Comparison of ENCODE assay signal across 9 cellular contexts in the genomic region with DNA sequence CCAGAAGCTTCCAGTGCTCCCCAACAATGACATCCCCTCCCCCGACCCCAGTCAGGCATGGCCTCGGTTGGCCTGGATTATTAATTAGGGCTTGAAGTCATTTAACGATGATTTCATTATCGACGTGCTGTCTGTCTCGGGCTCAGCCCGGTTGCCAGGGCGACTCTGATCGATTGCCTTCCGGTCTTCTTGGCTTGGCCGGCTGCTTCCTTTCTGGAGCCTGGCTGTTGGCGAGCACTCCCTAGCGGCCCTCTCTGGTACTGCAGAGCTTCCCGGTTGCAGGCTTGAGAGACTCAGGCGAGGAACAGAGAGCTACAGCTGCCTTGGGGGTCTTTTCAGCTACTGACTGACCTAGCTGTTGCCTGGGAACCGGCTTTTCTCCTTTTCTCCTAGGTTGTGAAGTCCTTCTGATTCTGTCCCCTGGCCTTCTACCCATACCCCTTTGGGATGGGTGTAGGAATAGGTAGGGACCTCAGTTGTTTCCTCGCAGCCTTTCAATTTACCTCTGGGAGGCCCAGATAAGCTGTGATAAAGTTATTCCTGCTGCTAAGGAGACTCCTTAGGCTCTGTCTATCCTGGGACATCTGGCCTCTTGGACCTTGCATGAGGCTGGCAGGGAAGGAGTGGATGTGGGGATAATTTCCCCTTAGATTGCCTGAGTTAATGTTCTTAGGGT. TPM values are rescaled to one million over a fixed set of nuclear protein-coding genes. Genes with fewer than 3 reads are reported as not detected.
DNase-seq lines count a peak whose midpoint lies in the region; ATAC-seq, FAIRE-seq and TF ChIP-seq lines count a peak whose summit lies in the region.
"Had no signal": no experiment of that assay in that cellular context is flagged by ENCODE, and none has a peak within 500 bp of the region (broad histone marks: within the 10 kb centered on the region; RNA-seq: fewer than 3 reads in every experiment).

No MANE protein-coding gene starts in this region.

- H3K9me3 ChIP-seq in endothelial cell of umbilical vein (replicated peaks; ENCODE audit: control insufficient read depth, insufficient read depth, low read length): no peaks in the 10 kb centered on the region

- dilution Hi-C loops in endothelial cell of umbilical vein (cut with MboI; ENCODE audit: extremely low pct_ligation_motif_present, low sequenced_read_pairs): no loop called here

- DNase-seq in Ammon's horn (ENCODE audit: low spot score) (peak; percentile 78), NCI-H526 treated with DMSO at 0.1 percent for 48 hours (lab: John Stamatoyannopoulos, UW) (peak; percentile 54), endothelial cell of umbilical vein (ENCODE audit: low read depth, low spot score) (peak; percentile 63), mesothelial cell of epicardium (ENCODE audit: low spot score in 2 of 2, unreplicated experiment in 2 of 2) (peak in 1 of 2 experiments; percentile 90)
- peak; percentile 52 to 61 for DNase-seq in activated CD8-positive, alpha-beta memory T cell treated with anti-CD3 and anti-CD28 coated beads for 4 hours (ENCODE audit: low read depth in 2 of 2)
- peak; percentile 94 for DNase-seq in stimulated activated CD8-positive, alpha-beta memory T cell treated with anti-CD3 and anti-CD28 coated beads, Interleukin-4, amount 100 ng/mL, for 48 hours

- TF ChIP-seq CTCF in endothelial cell of umbilical vein (IDR thresholded peaks at IDR 0.05; ENCODE audit: extremely low read depth in 1 of 2, insufficient read depth in 1 of 2, low read depth in 1 of 2, low read length in 2 of 2): peak; percentile 80 to 96
- peak; percentile 92 for TF ChIP-seq CTCF in mesothelial cell of epicardium (IDR thresholded peaks at IDR 0.05; ENCODE audit: unreplicated experiment)

- no TSS peak for BruUV-seq in endothelial cell of umbilical vein (replicated peaks; lab: Mats Ljungman, UMichigan)

- no peaks in the 10 kb centered on the region for H3K9me3 Mint-ChIP-seq in mesothelial cell of epicardium

- H4K20me1 ChIP-seq in endothelial cell of umbilical vein (replicated peaks; ENCODE audit: control insufficient read depth, extremely low read depth, insufficient read depth, low read length): no peaks in the 10 kb centered on the region

- TF ChIP-seq POLR2A in endothelial cell of umbilical vein (IDR thresholded peaks at IDR 0.05; ENCODE audit: low read depth, low read length): no peak

- CTCF ChIA-PET in endothelial cell of umbilical vein (lab: Charles Lee): interaction anchor here (0.6 to 3.7 kb wide), 25 partner anchors 8 to 704 kb away, joined by 3 to 69 read pairs (median 4); a partner anchor contains a TSS

- ATAC-seq in GM18868 (IDR thresholded peaks at IDR 0.05; ENCODE audit: unreplicated experiment) (peak; percentile 54), HG03159 (IDR thresholded peaks at IDR 0.05; ENCODE audit: unreplicated experiment) (peak; percentile 68)

- intact Hi-C loops in endothelial cell of umbilical vein (cut with micrococcal nuclease): loop anchor here (10.0 kb wide), 1 partner anchor 448 kb away; no protein-coding TSS in a partner anchor

- H3K27me3 Mint-ChIP-seq in mesothelial cell of epicardium (ENCODE audit: low read depth): peaks cover 67% of the 10 kb centered on the region

- no peak overlapping the region for H3K27ac Mint-ChIP-seq in mesothelial cell of epicardium

- peaks cover 55 to 64% of the 10 kb centered on the region in 2 experiments for H3K27me3 ChIP-seq in endothelial cell of umbilical vein (ENCODE audit: control insufficient read depth in 2 of 2, insufficient read depth in 2 of 2, low read length in 2 of 2)

- POLR2A ChIA-PET in endothelial cell of umbilical vein (lab: Charles Lee): interaction anchor here (0.6 kb wide), 1 partner anchor 422 kb away, joined by 4 read pairs; no protein-coding TSS in a partner anchor

- FAIRE-seq in endothelial cell of umbilical vein (lab: Jason Lieb, UNC): peak; percentile 92

- H3K9me1 ChIP-seq in endothelial cell of umbilical vein (replicated peaks; ENCODE audit: control insufficient read depth, extremely low read depth, insufficient read depth, low read length): no peaks in the 10 kb centered on the region

- peak overlapping the region; percentile 43 for H3K4me3 Mint-ChIP-seq in mesothelial cell of epicardium

- peak overlapping the region; percentile 26 for H3K4me2 ChIP-seq in endothelial cell of umbilical vein (ENCODE audit: insufficient read depth, low read length)

- H3K4me3 ChIP-seq in endothelial cell of umbilical vein (replicated peaks in 1 of 3; ENCODE audit: insufficient read depth in 1 of 3, low read depth in 1 of 3, low read length in 3 of 3): no peak overlapping the region
- H3K4me3 ChIP-seq: SK-N-MC had no signal

- no peaks in the 10 kb centered on the region for H3K79me2 ChIP-seq in endothelial cell of umbilical vein (ENCODE audit: control insufficient read depth, insufficient read depth, low read length)

- H3K36me3 Mint-ChIP-seq in mesothelial cell of epicardium: no peaks in the 10 kb centered on the region

- H3K4me1 ChIP-seq in endothelial cell of umbilical vein (ENCODE audit: control insufficient read depth, extremely low read depth, insufficient read depth, low read length): peaks cover 3% of the 10 kb centered on the region

- H2AFZ ChIP-seq in endothelial cell of umbilical vein (ENCODE audit: low read depth, low read length): no peak overlapping the region

- H3K27ac ChIP-seq in endothelial cell of umbilical vein (ENCODE audit: insufficient read depth, low read depth, low read length): no peak overlapping the region
- H3K27ac ChIP-seq: SK-N-MC had no signal

- H3K9ac ChIP-seq in endothelial cell of umbilical vein (replicated peaks; ENCODE audit: extremely low read depth, insufficient read depth, low read length): no peak overlapping the region

- H3K36me3 ChIP-seq in endothelial cell of umbilical vein (ENCODE audit: control insufficient read depth in 2 of 2, extremely low read depth in 1 of 2, insufficient read depth in 2 of 2, low read length in 2 of 2): no peaks in the 10 kb centered on the region

- H3K4me1 Mint-ChIP-seq in mesothelial cell of epicardium: peaks cover 43% of the 10 kb centered on the region

TF ChIP-seq in endothelial cell of umbilical vein, 7 proteins besides CTCF, POLR2A, EP300 and RAD21:
- TF ChIP-seq EZH2 (IDR thresholded peaks at IDR 0.05; ENCODE audit: borderline replicate concordance, low read depth, low read length, severe bottlenecking) (no peak), JUN (IDR thresholded peaks at IDR 0.05; ENCODE audit: borderline replicate concordance, insufficient read depth, insufficient read length, low read depth) (no peak), MYC (IDR thresholded peaks at IDR 0.05; ENCODE audit: low read depth, low read length) (no peak), FOS (IDR thresholded peaks at IDR 0.05; ENCODE audit: borderline replicate concordance, insufficient read depth, low read length) (no peak), POLR2AphosphoS5 (IDR thresholded peaks at IDR 0.05; ENCODE audit: insufficient read depth, low read depth, low read length) (peak; percentile 24), GATA2 (IDR thresholded peaks at IDR 0.05; ENCODE audit: insufficient read depth, insufficient read length, low read depth, low read length) (no peak)
- TF ChIP-seq, protein P1, sequence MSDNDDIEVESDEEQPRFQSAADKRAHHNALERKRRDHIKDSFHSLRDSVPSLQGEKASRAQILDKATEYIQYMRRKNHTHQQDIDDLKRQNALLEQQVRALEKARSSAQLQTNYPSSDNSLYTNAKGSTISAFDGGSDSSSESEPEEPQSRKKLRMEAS (IDR thresholded peaks at IDR 0.05; ENCODE audit: insufficient read depth, insufficient read length): no peak
TF ChIP-seq in endothelial cell of umbilical vein: peak in this region for 1.

RNA-seq across cellular contexts. Expression of a gene that starts 5.5 kb away (rescaled TPM):
- total RNA-seq in endothelial cell of umbilical vein (not detected in 2 replicates), mesothelial cell of epicardium (not detected in 3 replicates)
- not detected in 2 replicates for polyA plus RNA-seq in endothelial cell of umbilical vein
- not detected in 2 replicates for polyA plus RNA-seq in endothelial cell of umbilical vein (2011; cell fraction: cytosol; rRNA removed)
- polyA plus RNA-seq in endothelial cell of umbilical vein (2011; cell fraction: nucleus; rRNA removed): not detected in 2 replicates
- polyA plus RNA-seq in endothelial cell of umbilical vein (2012): not detected in 2 replicates
- polyA minus RNA-seq in endothelial cell of umbilical vein: not detected in 2 replicates
- polyA minus RNA-seq in endothelial cell of umbilical vein (2011; cell fraction: cytosol; rRNA and poly(A)+ RNA removed): not detected
- not detected in 2 replicates for polyA minus RNA-seq in endothelial cell of umbilical vein (2011; cell fraction: nucleus; rRNA and poly(A)+ RNA removed)

RNA-seq across cellular contexts. Expression of a gene that starts 30.0 kb away (rescaled TPM):
- total RNA-seq in endothelial cell of umbilical vein (61.8 and 70.9 TPM in 2 replicates), mesothelial cell of epicardium (124 to 130 TPM (median 124 TPM) in 3 replicates)
- 135 and 146 TPM in 2 replicates for polyA plus RNA-seq in endothelial cell of umbilical vein
- polyA plus RNA-seq in endothelial cell of umbilical vein (2011; cell fraction: cytosol; rRNA removed): 59.0 and 74.5 TPM in 2 replicates
- 435 and 521 TPM in 2 replicates for polyA plus RNA-seq in endothelial cell of umbilical vein (2011; cell fraction: nucleus; rRNA removed)
- 63.7 and 64.1 TPM in 2 replicates for polyA plus RNA-seq in endothelial cell of umbilical vein (2012)
- polyA minus RNA-seq in endothelial cell of umbilical vein: 102 and 136 TPM in 2 replicates
- 8.0 TPM for polyA minus RNA-seq in endothelial cell of umbilical vein (2011; cell fraction: cytosol; rRNA and poly(A)+ RNA removed)
- polyA minus RNA-seq in endothelial cell of umbilical vein (2011; cell fraction: nucleus; rRNA and poly(A)+ RNA removed): 79.0 and 96.8 TPM in 2 replicates
